ENCODE assay signal across 1 cellular context in the genomic region with DNA sequence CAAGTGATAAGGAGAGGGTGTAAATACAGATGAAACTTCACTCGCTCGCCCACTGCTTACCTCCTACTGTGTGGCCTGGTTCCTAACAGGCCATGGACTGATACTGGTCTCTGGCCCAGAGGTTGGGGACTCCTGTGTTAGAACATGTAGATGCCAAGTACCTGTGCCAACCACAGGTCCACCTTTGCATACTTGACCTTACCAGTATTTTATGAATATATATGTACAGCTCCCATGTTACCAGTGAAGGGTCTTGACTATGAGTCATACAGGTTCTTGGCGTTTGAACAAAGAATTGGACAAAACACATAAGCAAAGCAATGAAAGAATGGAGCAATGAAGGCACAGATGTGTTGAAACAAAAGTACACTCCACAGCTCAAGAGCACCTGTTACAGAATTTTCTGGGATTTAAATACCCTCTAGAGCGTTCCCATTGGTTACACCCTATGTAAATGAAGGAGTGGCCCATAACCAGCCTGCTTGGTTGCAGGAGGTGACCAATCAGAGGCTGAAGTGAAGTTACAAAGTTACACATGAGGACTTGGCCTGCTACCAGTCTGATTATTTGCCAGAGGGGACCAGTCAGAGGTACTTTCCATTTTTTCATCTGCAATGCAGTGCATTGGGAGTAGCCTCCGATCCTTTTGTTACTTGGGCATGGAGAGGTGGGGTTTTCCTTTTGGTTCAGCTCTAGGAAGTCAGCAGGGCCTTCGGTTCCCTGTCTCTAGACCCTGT.
TF ChIP-seq lines count a peak whose summit lies in the region.

No MANE protein-coding gene starts in this region.

TF ChIP-seq in K562, 482 proteins besides CTCF, POLR2A, EP300 and RAD21:
- TF ChIP-seq NR2C1 (IDR thresholded peaks at IDR 0.05): 0 out of 2 replicates have a peak, but pooled peaks have one; percentile 5
- no peak for TF ChIP-seq NR2C1 (tag; IDR thresholded peaks at IDR 0.05)
- peak; percentile 17; the same call in 1 of the 2 replicates for TF ChIP-seq RFX1 (IDR thresholded peaks at IDR 0.05)
- peak; percentile 2; the same call in 1 of the 2 replicates for TF ChIP-seq CBFA2T3 (IDR thresholded peaks at IDR 0.05)
- 0 out of 2 replicates have a peak, but pooled peaks have one; percentile 2 for TF ChIP-seq PML (IDR thresholded peaks at IDR 0.05; ENCODE audit: low read length)
- TF ChIP-seq C11orf30 (IDR thresholded peaks at IDR 0.05; ENCODE audit: low read depth): no peak
TF ChIP-seq in K562: peak in this region for 4.
